15 cellular contexts compared by ENCODE assay signal in genomic region chr3:169383770-169384169, GRCh38.
DNase-seq lines count a peak whose midpoint lies in the region; ATAC-seq, FAIRE-seq and TF ChIP-seq lines count a peak whose summit lies in the region.
"Had no signal": no experiment of that assay in that cellular context is flagged by ENCODE, and none has a peak within 500 bp of the region (broad histone marks: within the 10 kb centered on the region; RNA-seq: fewer than 3 reads in every experiment).

No MANE protein-coding gene starts in this region.

- H3K4me1 ChIP-seq in mucosa of descending colon (ENCODE audit: low read depth): peaks cover 8% of the 10 kb centered on the region

- H3K4me3 Mint-ChIP-seq in activated naive CD4-positive, alpha-beta T cell treated with anti-CD3 and anti-CD28 coated beads for 36 hours: no peak overlapping the region
- H3K4me3 Mint-ChIP-seq: CD8-positive, alpha-beta memory T cell had no signal

- H3K4me3 ChIP-seq in bronchial epithelial cell (ENCODE audit: low read depth, low read length) (no peak overlapping the region), mucosa of descending colon (no peak overlapping the region)
- H3K4me3 ChIP-seq: BLaER1, GM23248 had no signal

- H3K27ac Mint-ChIP-seq in activated naive CD4-positive, alpha-beta T cell treated with anti-CD3 and anti-CD28 coated beads for 36 hours: peak overlapping the region; percentile 15
- H3K27ac Mint-ChIP-seq: CD8-positive, alpha-beta memory T cell had no signal

- CTCF ChIA-PET in activated naive CD4-positive, alpha-beta T cell treated with anti-CD3 and anti-CD28 coated beads for 36 hours (lab: Charles Lee): no interaction called here

- no peaks in the 10 kb centered on the region for H3K9me3 ChIP-seq in mucosa of descending colon
- H3K9me3 ChIP-seq: BLaER1 had no signal

- TF ChIP-seq CTCF in bronchial epithelial cell (IDR thresholded peaks at IDR 0.05; ENCODE audit: insufficient read depth, low read length, severe bottlenecking): no peak
- TF ChIP-seq CTCF in mucosa of descending colon (IDR thresholded peaks at IDR 0.05): no peak

- peaks cover 12% of the 10 kb centered on the region for H3K27me3 Mint-ChIP-seq in activated naive CD4-positive, alpha-beta T cell treated with anti-CD3 and anti-CD28 coated beads for 36 hours (ENCODE audit: low read depth)
- H3K27me3 Mint-ChIP-seq: CD8-positive, alpha-beta memory T cell had no signal

- H3K36me3 ChIP-seq in bronchial epithelial cell (ENCODE audit: control insufficient read depth, insufficient read depth, low read length): no peaks in the 10 kb centered on the region
- H3K36me3 ChIP-seq in mucosa of descending colon (ENCODE audit: low read depth): no peaks in the 10 kb centered on the region
- H3K36me3 ChIP-seq: BLaER1 had no signal

- no peak for DNase-seq in activated naive CD4-positive, alpha-beta T cell treated with anti-CD3 and anti-CD28 coated beads for 36 hours
- DNase-seq in activated naive CD4-positive, alpha-beta T cell treated with Interleukin-2 at 50 U/mL for 16 hours: no peak
- DNase-seq in bronchial epithelial cell (ENCODE audit: low read depth) (peak; percentile 57), mucosa of descending colon (no peak), hepatic stellate cell (ENCODE audit: low spot score) (no peak), dermis blood vessel endothelial cell (no peak), SHP77 (lab: John Stamatoyannopoulos, UW) (no peak)
- DNase-seq: 8988T; AML-193; CD8-positive, alpha-beta memory T cell; DMS 273 treated with DMSO at 0.1 percent for 48 hours; GM23248 had no signal

- intact Hi-C loops in activated naive CD4-positive, alpha-beta T cell treated with anti-CD3 and anti-CD28 coated beads for 36 hours (cut with micrococcal nuclease): no loop called here
- intact Hi-C loops in mucosa of descending colon (cut with DNase I, micrococcal nuclease): no loop called here

- no peak for FAIRE-seq in bronchial epithelial cell (lab: Jason Lieb, UNC)
- FAIRE-seq: H54 had no signal

- no peaks in the 10 kb centered on the region for H3K36me3 Mint-ChIP-seq in activated naive CD4-positive, alpha-beta T cell treated with anti-CD3 and anti-CD28 coated beads for 36 hours (ENCODE audit: low read depth)
- H3K36me3 Mint-ChIP-seq: CD8-positive, alpha-beta memory T cell had no signal

- ATAC-seq in mucosa of descending colon: peak; percentile 68
- ATAC-seq: HCT116 had no signal

- no peaks in the 10 kb centered on the region for H3K9me3 Mint-ChIP-seq in activated naive CD4-positive, alpha-beta T cell treated with anti-CD3 and anti-CD28 coated beads for 36 hours

- no peaks in the 10 kb centered on the region for H3K27me3 ChIP-seq in bronchial epithelial cell (ENCODE audit: control insufficient read depth, insufficient read depth, low read length)
- H3K27me3 ChIP-seq: BLaER1 had no signal

- H3K4me1 Mint-ChIP-seq in activated naive CD4-positive, alpha-beta T cell treated with anti-CD3 and anti-CD28 coated beads for 36 hours (ENCODE audit: low read depth): no peaks in the 10 kb centered on the region
- H3K4me1 Mint-ChIP-seq: CD8-positive, alpha-beta memory T cell had no signal
